Comparison of ENCODE assay signal across 23 cellular contexts in the genomic region with DNA sequence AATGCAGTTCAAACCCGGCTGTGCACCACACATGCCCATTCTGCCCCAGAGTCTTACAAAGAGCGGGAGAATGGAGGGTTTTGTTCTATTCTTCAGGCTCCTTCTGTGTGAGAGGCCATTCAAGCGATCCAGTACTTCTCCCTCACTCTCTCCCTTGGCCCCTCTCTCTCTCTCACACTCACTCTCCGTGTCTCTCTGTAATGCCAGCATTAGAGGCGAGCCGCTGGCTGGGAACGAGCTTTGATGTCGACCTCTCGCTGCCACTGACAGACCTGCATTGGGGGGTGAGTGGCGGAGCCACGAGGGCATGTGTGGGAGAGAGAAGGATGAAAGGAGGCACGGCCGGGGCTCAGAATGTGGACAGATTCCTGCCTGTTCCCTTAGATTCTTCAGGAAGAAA.
DNase-seq lines count a peak whose midpoint lies in the region; ATAC-seq and TF ChIP-seq lines count a peak whose summit lies in the region.
"Had no signal": no experiment of that assay in that cellular context is flagged by ENCODE, and none has a peak within 500 bp of the region (broad histone marks: within the 10 kb centered on the region; RNA-seq: fewer than 3 reads in every experiment).

No MANE protein-coding gene starts in this region.

- 31 to 36% methylated on average over 13 of the region's 13 CpGs for WGBS in tibial nerve, 2 donors

- H3K4me1 Mint-ChIP-seq in glutamatergic neuron (ENCODE audit: low read depth, unreplicated experiment) (peaks cover 41% of the 10 kb centered on the region), nephron progenitor cell (peaks cover 30% of the 10 kb centered on the region)
- H3K4me1 Mint-ChIP-seq: activated CD4-positive, alpha-beta T cell treated with anti-CD3 and anti-CD28 coated beads, Interleukin-2, amount 10 ng/mL, durations not matched to agents 24 days and 14 days had no signal

- peak overlapping the region; percentile 8 to 41 (median 16) for H3K4me3 ChIP-seq in tibial nerve
- H3K4me3 ChIP-seq: BLaER1, hepatocyte had no signal

- no peaks in the 10 kb centered on the region for H3K27me3 Mint-ChIP-seq in glutamatergic neuron (ENCODE audit: unreplicated experiment)
- peaks cover 6% of the 10 kb centered on the region for H3K27me3 Mint-ChIP-seq in nephron progenitor cell (ENCODE audit: low read depth, poor library complexity)
- H3K27me3 Mint-ChIP-seq: activated CD4-positive, alpha-beta T cell treated with anti-CD3 and anti-CD28 coated beads, Interleukin-2, amount 10 ng/mL, durations not matched to agents 24 days and 14 days; effector memory CD8-positive, alpha-beta T cell had no signal

- peak overlapping the region; percentile 59 to 88 (median 80) for H3K27ac ChIP-seq in tibial nerve
- H3K27ac ChIP-seq: 22Rv1, BLaER1, hepatocyte had no signal

- TF ChIP-seq POLR2A in tibial nerve (IDR thresholded peaks at IDR 0.05) = no peak

- peak; percentile 12 for DNase-seq in NCI-H2227 treated with DMSO at 0.1 percent for 48 hours (lab: John Stamatoyannopoulos, UW)
- no peak for DNase-seq in NCI-H2227 (lab: John Stamatoyannopoulos, UW; ENCODE audit: unreplicated experiment)
- DNase-seq in glutamatergic neuron = no peak
- peak; percentile 45 for DNase-seq in nephron progenitor cell
- DNase-seq in tibial nerve (ENCODE audit: low spot score in 2 of 2) = no peak
- DNase-seq in RKO (ENCODE audit: low spot score) = no peak
- DNase-seq in activated CD4-positive, alpha-beta T cell treated with anti-CD3 and anti-CD28 coated beads, Interleukin-2, amount 50 U/mL, for 48 hours = no peak
- DNase-seq: activated CD4-positive, alpha-beta T cell treated with anti-CD3 and anti-CD28 coated beads, Interleukin-2, amount 10 ng/mL, durations not matched to agents 24 days and 14 days; activated CD8-positive, alpha-beta memory T cell treated with anti-CD3 and anti-CD28 coated beads, Interleukin-2, amount 50 U/mL, for 48 hours; activated gamma-delta T cell; DMS153; effector memory CD8-positive, alpha-beta T cell; Karpas-422; NCI-H1105 treated with DMSO at 0.1 percent for 48 hours; NCI-H774; occipital lobe; stimulated activated CD8-positive, alpha-beta memory T cell treated with anti-CD3 and anti-CD28 coated beads, Interleukin-4, amount 100 ng/mL, for 48 hours had no signal

- H3K4me1 ChIP-seq in tibial nerve = peaks cover 0 to 6% (median 2%) of the 10 kb centered on the region in 4 donors
- H3K4me1 ChIP-seq: BLaER1 had no signal

- peak overlapping the region; percentile 26 for H3K27ac Mint-ChIP-seq in glutamatergic neuron (ENCODE audit: unreplicated experiment)
- peak overlapping the region; percentile 85 for H3K27ac Mint-ChIP-seq in nephron progenitor cell
- H3K27ac Mint-ChIP-seq: activated CD4-positive, alpha-beta T cell treated with anti-CD3 and anti-CD28 coated beads, Interleukin-2, amount 10 ng/mL, durations not matched to agents 24 days and 14 days; effector memory CD8-positive, alpha-beta T cell; mesothelial cell of epicardium had no signal

- no peak for ATAC-seq in HG03378 (IDR thresholded peaks at IDR 0.05; ENCODE audit: unreplicated experiment)
- ATAC-seq: effector memory CD8-positive, alpha-beta T cell; Panc1 had no signal

- no peak for TF ChIP-seq CTCF in glutamatergic neuron (IDR thresholded peaks at IDR 0.05; ENCODE audit: partially characterized antibody, unreplicated experiment)
- no peak for TF ChIP-seq CTCF in nephron progenitor cell (IDR thresholded peaks at IDR 0.05)
- TF ChIP-seq CTCF in tibial nerve (IDR thresholded peaks at IDR 0.05) = no peak

- peaks cover 2% of the 10 kb centered on the region for H3K9me3 Mint-ChIP-seq in glutamatergic neuron (ENCODE audit: unreplicated experiment)
- peaks cover 7% of the 10 kb centered on the region for H3K9me3 Mint-ChIP-seq in nephron progenitor cell
- H3K9me3 Mint-ChIP-seq: activated CD4-positive, alpha-beta T cell treated with anti-CD3 and anti-CD28 coated beads, Interleukin-2, amount 10 ng/mL, durations not matched to agents 24 days and 14 days had no signal

- H3K27me3 ChIP-seq in tibial nerve = no peaks in the 10 kb centered on the region
- H3K27me3 ChIP-seq: BLaER1 had no signal

- no peaks in the 10 kb centered on the region for H3K9me3 ChIP-seq in tibial nerve
- H3K9me3 ChIP-seq: BLaER1 had no signal

- H3K4me3 Mint-ChIP-seq in glutamatergic neuron (ENCODE audit: unreplicated experiment) (no peak overlapping the region), nephron progenitor cell (peak overlapping the region; percentile 70)
- H3K4me3 Mint-ChIP-seq: activated CD4-positive, alpha-beta T cell treated with anti-CD3 and anti-CD28 coated beads, Interleukin-2, amount 10 ng/mL, durations not matched to agents 24 days and 14 days; effector memory CD8-positive, alpha-beta T cell; mesothelial cell of epicardium had no signal

- no peaks in the 10 kb centered on the region for H3K36me3 ChIP-seq in tibial nerve
- H3K36me3 ChIP-seq: BLaER1 had no signal

- TF ChIP-seq EP300 in tibial nerve (IDR thresholded peaks at IDR 0.05) = peak in 1 of 2 donors; percentile 56

- H3K36me3 Mint-ChIP-seq in glutamatergic neuron (ENCODE audit: unreplicated experiment) (no peaks in the 10 kb centered on the region), nephron progenitor cell (ENCODE audit: low read depth) (no peaks in the 10 kb centered on the region)
- H3K36me3 Mint-ChIP-seq: mesothelial cell of epicardium had no signal

Comparison
In these comparisons a context has a peak if more than half of its experiments do, and no peak if none do; other contexts are left out.
1. DNase-seq: peak in NCI-H2227 treated with DMSO at 0.1 percent for 48 hours (single experiment) and nephron progenitor cell (single experiment); none in NCI-H2227 (single experiment), glutamatergic neuron (single experiment), tibial nerve (0 of 2), RKO (single experiment) and activated CD4-positive, alpha-beta T cell treated with anti-CD3 and anti-CD28 coated beads, Interleukin-2, amount 50 U/mL, for 48 hours (0 of 2).